8 cellular contexts compared by ENCODE assay signal in genomic region chr15:82263350-82263749, GRCh38. TPM values are rescaled to one million over a fixed set of nuclear protein-coding genes. Genes with fewer than 3 reads are reported as not detected.
A peak's percentile ranks its signal among the peaks of the same experiment; 100 is the strongest.
DNase-seq lines count a peak whose midpoint lies in the region; ATAC-seq and TF ChIP-seq lines count a peak whose summit lies in the region.

No MANE protein-coding gene starts in this region.

- H3K9me3 Mint-ChIP-seq in activated naive CD4-positive, alpha-beta T cell treated with anti-CD3 and anti-CD28 coated beads for 36 hours: no peaks in the 10 kb centered on the region

- H3K4me3 ChIP-seq in fibroblast of villous mesenchyme (ENCODE audit: low read depth, low read length) (peak overlapping the region; percentile 74), skin epidermis (peak overlapping the region; percentile 61 to 98 (median 81))

- DNase-seq in activated naive CD4-positive, alpha-beta T cell treated with anti-CD3 and anti-CD28 coated beads for 36 hours: no peak
- no peak for DNase-seq in activated naive CD4-positive, alpha-beta T cell (lab: John Stamatoyannopoulos, UW)
- DNase-seq in SHP77 treated with DMSO at 0.1 percent for 48 hours (lab: John Stamatoyannopoulos, UW) (peak; percentile 66), fibroblast of villous mesenchyme (ENCODE audit: low read depth) (no peak), anterior cingulate cortex (lab: John Stamatoyannopoulos, UW) (no peak)
- no peak for DNase-seq in stimulated activated CD4-positive, alpha-beta T cell treated with anti-CD3 and anti-CD28 coated beads, Interleukin-4, amount 100 ng/mL, for 1 hour

- H3K27me3 Mint-ChIP-seq in activated naive CD4-positive, alpha-beta T cell treated with anti-CD3 and anti-CD28 coated beads for 36 hours (ENCODE audit: low read depth): no peaks in the 10 kb centered on the region

- no peak overlapping the region for H3K27ac Mint-ChIP-seq in activated naive CD4-positive, alpha-beta T cell treated with anti-CD3 and anti-CD28 coated beads for 36 hours

- CTCF ChIA-PET in activated naive CD4-positive, alpha-beta T cell treated with anti-CD3 and anti-CD28 coated beads for 36 hours (lab: Charles Lee): no interaction called here

- H3K4me1 Mint-ChIP-seq in activated naive CD4-positive, alpha-beta T cell treated with anti-CD3 and anti-CD28 coated beads for 36 hours (ENCODE audit: low read depth): peaks cover 22% of the 10 kb centered on the region

- peaks cover 7% of the 10 kb centered on the region for H3K36me3 Mint-ChIP-seq in activated naive CD4-positive, alpha-beta T cell treated with anti-CD3 and anti-CD28 coated beads for 36 hours (ENCODE audit: low read depth)

- intact Hi-C loops in activated naive CD4-positive, alpha-beta T cell treated with anti-CD3 and anti-CD28 coated beads for 36 hours (cut with micrococcal nuclease): loop anchor here (2.0 to 10.0 kb wide), 3 partner anchors 23 to 969 kb away; partner anchors contain the start of gene MEX3B

- peak overlapping the region in 5 of 21 experiments; percentile 61 to 86 (median 79) for H3K27ac ChIP-seq in skin epidermis

- H3K4me3 Mint-ChIP-seq in activated naive CD4-positive, alpha-beta T cell treated with anti-CD3 and anti-CD28 coated beads for 36 hours: peak overlapping the region; percentile 93

- ATAC-seq in GM18873 (IDR thresholded peaks at IDR 0.05; ENCODE audit: low FRiP score, unreplicated experiment): no peak

- TF ChIP-seq CTCF in fibroblast of villous mesenchyme (IDR thresholded peaks at IDR 0.05; ENCODE audit: insufficient read depth, low read depth, low read length): no peak

RNA-seq across cellular contexts. Expression of gene SAXO2, which starts 0.7 kb away (rescaled TPM):
- total RNA-seq in activated naive CD4-positive, alpha-beta T cell treated with anti-CD3 and anti-CD28 coated beads for 36 hours: under 1 TPM; 0.69 to 0.79 TPM
- 0.86 and 1.6 TPM in 2 replicates for total RNA-seq in fibroblast of villous mesenchyme

RNA-seq across cellular contexts. Expression of gene EFL1, which starts 0.8 kb away (rescaled TPM):
- 10 to 100 TPM; 15.8 to 18.6 TPM for total RNA-seq in activated naive CD4-positive, alpha-beta T cell treated with anti-CD3 and anti-CD28 coated beads for 36 hours
- total RNA-seq in fibroblast of villous mesenchyme: 18.0 and 22.9 TPM in 2 replicates
